ENCODE assay signal across 7 cellular contexts in genomic region chr3:42802876-42803799, GRCh38. TPM values are rescaled to one million over a fixed set of nuclear protein-coding genes. Genes with fewer than 3 reads are reported as not detected.
DNase-seq lines count a peak whose midpoint lies in the region; ATAC-seq and TF ChIP-seq lines count a peak whose summit lies in the region.

No MANE protein-coding gene starts in this region.

- no peaks in the 10 kb centered on the region for H3K27me3 ChIP-seq in subcutaneous abdominal adipose tissue (ENCODE audit: control insufficient read depth in 5 of 5, insufficient read depth in 4 of 5, low read length in 5 of 5)

- H3K36me3 Mint-ChIP-seq in brain, result peaks cover 19% of the 10 kb centered on the region

- H3K4me1 ChIP-seq in ES-I3 (ENCODE audit: insufficient read depth, low read length) (peaks cover 12% of the 10 kb centered on the region; the same call in 1 of the 2 replicates), subcutaneous abdominal adipose tissue (ENCODE audit: control insufficient read depth in 5 of 5, insufficient read depth in 5 of 5, low read length in 5 of 5) (peaks cover 9 to 43% (median 29%) of the 10 kb centered on the region in 5 donors)

- H3K9ac ChIP-seq in ES-I3 (ENCODE audit: low read depth, low read length) (peak overlapping the region; percentile 79), subcutaneous abdominal adipose tissue (ENCODE audit: low read length in 5 of 5) (peak overlapping the region; percentile 93 to 98 (median 96))

- H3K27ac ChIP-seq in subcutaneous abdominal adipose tissue (ENCODE audit: low read depth, low read length), result peak overlapping the region; percentile 95

- H3K4me1 Mint-ChIP-seq in brain, result peaks cover 59% of the 10 kb centered on the region

- peak overlapping the region; percentile 96 to 98 (median 98) for H3K27ac Mint-ChIP-seq in brain

- TF ChIP-seq CTCF in NB4 (IDR thresholded peaks at IDR 0.05; ENCODE audit: low read depth, low read length) (no peak), brain (conservative IDR thresholded peaks at IDR 0.05) (no peak)

- H3K9me3 Mint-ChIP-seq in brain, result no peaks in the 10 kb centered on the region

- DNase-seq in NB4 (ENCODE audit: low read depth), result peak; percentile 7
- DNase-seq in left colon, result peak in 1 of 2 donors; percentile 28
- no peak for DNase-seq in central memory CD4-positive, alpha-beta T cell
- DNase-seq in stimulated activated CD4-positive, alpha-beta T cell treated with anti-CD3 and anti-CD28 coated beads, Interleukin-12 subunit alpha, Interleukin-12 subunit beta, amount 100 ng/mL, for 4 hours, result no peak

- peaks cover 38% of the 10 kb centered on the region for H3K27me3 Mint-ChIP-seq in brain

- H3K36me3 ChIP-seq in ES-I3 (ENCODE audit: insufficient read depth, low read length) (no peaks in the 10 kb centered on the region), subcutaneous abdominal adipose tissue (ENCODE audit: control insufficient read depth in 5 of 5, insufficient read depth in 5 of 5, low read length in 5 of 5) (no peaks in the 10 kb centered on the region)

- intact Hi-C loops in left colon (cut with DNase I, micrococcal nuclease), result no loop called here

- H3K9me3 ChIP-seq in ES-I3 (ENCODE audit: control insufficient read depth, insufficient read depth, low read length), result no peaks in the 10 kb centered on the region
- no peaks in the 10 kb centered on the region for H3K9me3 ChIP-seq in subcutaneous abdominal adipose tissue (ENCODE audit: control insufficient read depth in 5 of 5, low read length in 5 of 5)

- peak overlapping the region; percentile 91 to 99 (median 95) for H3K4me3 Mint-ChIP-seq in brain

- no peak for TF ChIP-seq POLR2A in NB4 (IDR thresholded peaks at IDR 0.05; ENCODE audit: extremely low read depth, insufficient read length)

- ATAC-seq in left colon, result peak; percentile 26

- H3K4me3 ChIP-seq in NB4 (ENCODE audit: low read depth, low read length) (peak overlapping the region; percentile 89), subcutaneous abdominal adipose tissue (ENCODE audit: low read depth in 1 of 5, low read length in 5 of 5) (peak overlapping the region; percentile 91 to 98 (median 97))

RNA-seq across cellular contexts. Expression of gene HIGD1A, which starts 1.2 kb away (rescaled TPM):
- 252 TPM for polyA plus RNA-seq in brain (ENCODE audit: insufficient read depth, low read depth, low replicate concordance)
- 100 to 1,000 TPM; 376 to 377 TPM for total RNA-seq in left colon

RNA-seq across cellular contexts. Expression of gene ACKR2, which starts 6.1 kb away (rescaled TPM):
- 1.6 TPM for polyA plus RNA-seq in brain (ENCODE audit: insufficient read depth, low read depth, low replicate concordance)
- 1 to 10 TPM; 4.9 to 6.3 TPM for total RNA-seq in left colon

RNA-seq across cellular contexts. Expression of gene CCDC13, which starts 30.1 kb away (rescaled TPM):
- polyA plus RNA-seq in brain (ENCODE audit: insufficient read depth, low read depth, low replicate concordance), result 4.3 TPM
- total RNA-seq in left colon, result 1 to 10 TPM; 2.0 to 2.3 TPM
